In genomic region chr3:46632792-46633191, GRCh38 we compare ENCODE assay signal across 24 cellular contexts. TPM values are rescaled to one million over a fixed set of nuclear protein-coding genes. Genes with fewer than 3 reads are reported as not detected.
DNase-seq lines count a peak whose midpoint lies in the region; ATAC-seq and TF ChIP-seq lines count a peak whose summit lies in the region.
"Had no signal": no experiment of that assay in that cellular context is flagged by ENCODE, and none has a peak within 500 bp of the region (broad histone marks: within the 10 kb centered on the region; RNA-seq: fewer than 3 reads in every experiment).

No MANE protein-coding gene starts in this region.

- H3K27ac ChIP-seq in GM23248, result no peak overlapping the region
- H3K27ac ChIP-seq in left ventricle myocardium inferior (replicated peaks), result peak overlapping the region; percentile 16
- no peak overlapping the region for H3K27ac ChIP-seq in psoas muscle

- ATAC-seq in psoas muscle, result peak in 3 of 4 donors; percentile 20 to 48 (median 44)
- ATAC-seq in activated T-helper 17 cell treated with anti-CD3 and anti-CD28 coated beads, Interleukin-2, amount 50 U/mL, for 72 hours (replicated peaks), result no peak
- ATAC-seq: naive thymus-derived CD8-positive, alpha-beta T cell had no signal

- TF ChIP-seq CTCF in left ventricle myocardium inferior (IDR thresholded peaks at IDR 0.05; ENCODE audit: borderline replicate concordance), result no peak
- no peak for TF ChIP-seq CTCF in psoas muscle (IDR thresholded peaks at IDR 0.05)

- H3K9ac ChIP-seq in GM23248, result no peak overlapping the region
- H3K9ac ChIP-seq in adipocyte (ENCODE audit: low read length), result peak overlapping the region; percentile 30

- H3K36me3 ChIP-seq in GM23248 (ENCODE audit: low read depth) (no peaks in the 10 kb centered on the region), adipocyte (ENCODE audit: control insufficient read depth, insufficient read depth, low read length, severe bottlenecking) (no peaks in the 10 kb centered on the region), left ventricle myocardium inferior (no peaks in the 10 kb centered on the region), psoas muscle (ENCODE audit: insufficient read depth in 1 of 2, low read depth in 1 of 2) (no peaks in the 10 kb centered on the region)
- H3K36me3 ChIP-seq: HAP-1 had no signal

- H3K4me1 Mint-ChIP-seq in activated T-helper 17 cell treated with anti-CD3 and anti-CD28 coated beads, Interleukin-2, amount 50 U/mL, for 72 hours, result no peaks in the 10 kb centered on the region

- 71 to 85% methylated on average over 1 of the region's 1 CpG for WGBS in GM23248 (ENCODE audit: low coverage in 1 of 2, low lambda C conversion rate in 2 of 2, missing lambda C conversion rate in 2 of 2), 2 experiments
- WGBS in psoas muscle, 3 donors, result 42 to 47% (median 45%) methylated on average over 1 of the region's 1 CpG

- H3K4me3 ChIP-seq in GM23248 (no peak overlapping the region), adipocyte (ENCODE audit: low read length) (peak overlapping the region; percentile 20), left ventricle myocardium inferior (no peak overlapping the region), psoas muscle (no peak overlapping the region)
- H3K4me3 ChIP-seq: HAP-1 had no signal

- no peaks in the 10 kb centered on the region for H3K9me2 ChIP-seq in GM23248 (ENCODE audit: insufficient read depth)

- H3K9me3 ChIP-seq in GM23248 (ENCODE audit: low read depth) (no peaks in the 10 kb centered on the region), adipocyte (ENCODE audit: control insufficient read depth, low read length) (no peaks in the 10 kb centered on the region), left ventricle myocardium inferior (replicated peaks) (no peaks in the 10 kb centered on the region), psoas muscle (no peaks in the 10 kb centered on the region)
- H3K9me3 ChIP-seq: HAP-1 had no signal

- H3K4me2 ChIP-seq in GM23248 (ENCODE audit: unreplicated experiment), result no peak overlapping the region

- no peak overlapping the region for H2AFZ ChIP-seq in GM23248

- H3K4me3 Mint-ChIP-seq in activated T-helper 17 cell treated with anti-CD3 and anti-CD28 coated beads, Interleukin-2, amount 50 U/mL, for 72 hours, result no peak overlapping the region
- H3K4me3 Mint-ChIP-seq: central memory CD8-positive, alpha-beta T cell; naive thymus-derived CD8-positive, alpha-beta T cell had no signal

- no peaks in the 10 kb centered on the region for H3K9me3 Mint-ChIP-seq in activated T-helper 17 cell treated with anti-CD3 and anti-CD28 coated beads, Interleukin-2, amount 50 U/mL, for 72 hours
- H3K9me3 Mint-ChIP-seq: central memory CD8-positive, alpha-beta T cell; naive thymus-derived CD8-positive, alpha-beta T cell had no signal

- H3K27ac Mint-ChIP-seq in activated T-helper 17 cell treated with anti-CD3 and anti-CD28 coated beads, Interleukin-2, amount 50 U/mL, for 72 hours, result no peak overlapping the region

- DNase-seq in GM23248 (peak; percentile 55), adipocyte (ENCODE audit: low read depth) (peak; percentile 49), left ventricle myocardium inferior (no peak), psoas muscle (peak in 1 of 2 donors; percentile 44), NCI-H524 treated with DMSO at 0.1 percent for 48 hours (lab: John Stamatoyannopoulos, UW) (no peak), NCI-H187 (lab: John Stamatoyannopoulos, UW) (no peak), RPMI8226 (no peak)
- DNase-seq: activated CD4-positive, alpha-beta T cell treated with anti-CD3 and anti-CD28 coated beads for 48 hours; activated effector memory CD4-positive, alpha-beta T cell treated with Interleukin-2 at 50 U/mL for 16 hours; amniotic stem cell; DMS153; erythroblast; GDM1; head of caudate nucleus; mammary epithelial cell; naive thymus-derived CD8-positive, alpha-beta T cell; NCI-H1048; NCI-H2029 treated with DMSO at 0.1 percent for 48 hours; NCI-H446; NK-92 treated with Interleukin-12 subunit alpha and Interleukin-12 subunit beta, amount 100 ng/mL, for 24 hours; stimulated activated CD4-positive, alpha-beta T cell treated with anti-CD3 and anti-CD28 coated beads, Interleukin-4, amount 100 ng/mL, for 4 hours had no signal

- intact Hi-C loops in left ventricle myocardium inferior (cut with micrococcal nuclease), result no loop called here
- intact Hi-C loops in psoas muscle (cut with DNase I), result loop anchor here in 1 of 2 donors (5.0 kb wide), 1 partner anchor 65 kb away; the partner anchor contains the start of gene LRRC2

- H3F3A ChIP-seq in GM23248 (ENCODE audit: insufficient read depth), result peaks cover 4% of the 10 kb centered on the region; the same call in 1 of the 2 replicates

- no peaks in the 10 kb centered on the region for H3K79me2 ChIP-seq in GM23248 (ENCODE audit: insufficient read depth)

- in situ Hi-C loops in GM23248 (cut with MboI), result loop anchor here (10.0 kb wide), 1 partner anchor 148 kb away; no protein-coding TSS in a partner anchor

- peaks cover 22% of the 10 kb centered on the region for H3K4me1 ChIP-seq in GM23248 (ENCODE audit: insufficient read depth)
- H3K4me1 ChIP-seq in adipocyte (ENCODE audit: control insufficient read depth, insufficient read depth, low read length), result peaks cover 49% of the 10 kb centered on the region
- H3K4me1 ChIP-seq in left ventricle myocardium inferior, result peaks cover 24% of the 10 kb centered on the region
- peaks cover 12% of the 10 kb centered on the region for H3K4me1 ChIP-seq in psoas muscle

- H3K36me3 Mint-ChIP-seq in activated T-helper 17 cell treated with anti-CD3 and anti-CD28 coated beads, Interleukin-2, amount 50 U/mL, for 72 hours (ENCODE audit: low read depth), result no peaks in the 10 kb centered on the region
- H3K36me3 Mint-ChIP-seq: naive thymus-derived CD8-positive, alpha-beta T cell had no signal

- H3K27me3 ChIP-seq in GM23248 (replicated peaks; ENCODE audit: insufficient read depth) (no peaks in the 10 kb centered on the region), adipocyte (replicated peaks; ENCODE audit: control insufficient read depth, insufficient read depth, low read length) (no peaks in the 10 kb centered on the region), left ventricle myocardium inferior (ENCODE audit: low read depth) (no peaks in the 10 kb centered on the region), psoas muscle (ENCODE audit: insufficient read depth in 3 of 3, low read length in 2 of 3) (no peaks in the 10 kb centered on the region)

- no peaks in the 10 kb centered on the region for H4K20me1 ChIP-seq in GM23248 (ENCODE audit: insufficient read depth)

- H3K27me3 Mint-ChIP-seq in activated T-helper 17 cell treated with anti-CD3 and anti-CD28 coated beads, Interleukin-2, amount 50 U/mL, for 72 hours, result no peaks in the 10 kb centered on the region

RNA-seq across cellular contexts. Expression of gene FAM240A, which starts 20.5 kb away (rescaled TPM):
- total RNA-seq in GM23248 (2014; rRNA removed; shearing (Covaris generic)), result not detected in 2 replicates
- polyA plus RNA-seq in GM23248 (2016; fragmentation: Nextera tagmentation; extraction: Ambion mirVana) (not detected in 2 replicates), psoas muscle (under 1 TPM; 0.01 to 0.14 (median 0.04) TPM)
- total RNA-seq in left ventricle myocardium inferior (not detected), psoas muscle (under 1 TPM in 1 of 4 donors, not detected in 3; 0.96 TPM)
- total RNA-seq in activated T-helper 17 cell treated with anti-CD3 and anti-CD28 coated beads, Interleukin-2, amount 50 U/mL, for 72 hours, result not detected
- total RNA-seq: mammary epithelial cell; naive thymus-derived CD8-positive, alpha-beta T cell had no signal
- polyA plus RNA-seq: mammary epithelial cell; naive thymus-derived CD8-positive, alpha-beta T cell had no signal

Comparison
In these comparisons a context has a peak if more than half of its experiments do, and no peak if none do; other contexts are left out.
1. DNase-seq: peak in GM23248 (single experiment) and adipocyte (single experiment); none in left ventricle myocardium inferior (single experiment), NCI-H524 treated with DMSO at 0.1 percent for 48 hours (single experiment), NCI-H187 (0 of 2) and RPMI8226 (single experiment).